8 cellular contexts compared by ENCODE assay signal in genomic region chr7:44431091-44431608, GRCh38. TPM values are rescaled to one million over a fixed set of nuclear protein-coding genes. Genes with fewer than 3 reads are reported as not detected.
DNase-seq lines count a peak whose midpoint lies in the region; ATAC-seq and TF ChIP-seq lines count a peak whose summit lies in the region.

No MANE protein-coding gene starts in this region.

- H3K4me2 ChIP-seq in H9 (ENCODE audit: insufficient read depth, insufficient read length, low read length) (no peak overlapping the region), OCI-LY1 (ENCODE audit: low read length) (peak overlapping the region; percentile 3; the same call in 1 of the 2 replicates), GM23248 (ENCODE audit: unreplicated experiment) (no peak overlapping the region)

- no peaks in the 10 kb centered on the region for H3K23me2 ChIP-seq in H9 (ENCODE audit: insufficient read length, low read depth, low read length, poor library complexity, severe bottlenecking)

- H2BK12ac ChIP-seq in H9 (ENCODE audit: insufficient read length, low read depth, low read length), result no peak overlapping the region

- no peaks in the 10 kb centered on the region for H3K9me2 ChIP-seq in OCI-LY1 (ENCODE audit: low read depth, low read length)
- no peaks in the 10 kb centered on the region for H3K9me2 ChIP-seq in GM23248 (ENCODE audit: insufficient read depth)

- H4K5ac ChIP-seq in H9 (ENCODE audit: insufficient read length, low read depth, low read length), result no peak overlapping the region

- peaks cover 2% of the 10 kb centered on the region for H3K79me1 ChIP-seq in H9 (ENCODE audit: insufficient read depth, low read depth, low read length, poor library complexity, severe bottlenecking)

- H2AK5ac ChIP-seq in H9 (ENCODE audit: insufficient read length, low read length), result no peak overlapping the region

- DNase-seq in GM13976 (ENCODE audit: low spot score) (peak; percentile 78), H9 (peak; percentile 76), erythroblast (lab: John Stamatoyannopoulos, UW) (peak; percentile 27 to 43), uterus (no peak), GM23248 (no peak)

- H3K4me3 Mint-ChIP-seq in H9, result no peak overlapping the region

- H3K27ac ChIP-seq in H9 (ENCODE audit: insufficient read length, low read depth, low read length) (no peak overlapping the region), OCI-LY1 (ENCODE audit: low read depth, low read length, poor library complexity, severe bottlenecking) (peak overlapping the region; percentile 42), temporal lobe (ENCODE audit: low read depth, low read length) (peak overlapping the region; percentile 61), uterus (no peak overlapping the region), GM23248 (no peak overlapping the region)

- no peaks in the 10 kb centered on the region for H4K20me1 ChIP-seq in H9 (ENCODE audit: control insufficient read depth, insufficient read depth, insufficient read length)
- 0 out of 2 replicates have a peak, but pooled peaks cover 3% of the 10 kb centered on the region for H4K20me1 ChIP-seq in OCI-LY1 (ENCODE audit: insufficient read depth, low read length)
- H4K20me1 ChIP-seq in GM23248 (ENCODE audit: insufficient read depth), result 0 out of 2 replicates have a peak, but pooled peaks cover 4% of the 10 kb centered on the region

- H3K4me3 ChIP-seq in OCI-LY1 (ENCODE audit: low read depth, low read length, poor library complexity, severe bottlenecking), result no peak overlapping the region
- H3K4me3 ChIP-seq in uterus, result no peak overlapping the region
- no peak overlapping the region for H3K4me3 ChIP-seq in GM23248

- H3K23ac ChIP-seq in H9 (ENCODE audit: insufficient read length, low read depth, low read length), result no peak overlapping the region

- TF ChIP-seq POLR2A in erythroblast (IDR thresholded peaks at IDR 0.05; ENCODE audit: low read length) (no peak), uterus (IDR thresholded peaks at IDR 0.05) (no peak)

- peaks cover 14 to 16% (median 14%) of the 10 kb centered on the region in 3 experiments for H3K36me3 Mint-ChIP-seq in H9 (ENCODE audit: insufficient read depth in 1 of 3, low read depth in 3 of 3)

- H2BK20ac ChIP-seq in H9 (ENCODE audit: low read depth, low read length, poor library complexity, severe bottlenecking), result no peak overlapping the region

- no peak overlapping the region for H4K91ac ChIP-seq in H9 (ENCODE audit: insufficient read length, low read depth, low read length)

- TF ChIP-seq CTCF in GM13976 (IDR thresholded peaks at IDR 0.05; ENCODE audit: borderline replicate concordance, control extremely low read depth, extremely low read depth, insufficient read depth, missing control alignments) (peak; percentile 42), H9 (conservative IDR thresholded peaks at IDR 0.05) (peak; percentile 57), OCI-LY1 (IDR thresholded peaks at IDR 0.05; ENCODE audit: low read length) (peak; percentile 60), uterus (IDR thresholded peaks at IDR 0.05) (no peak)

- in situ Hi-C loops in GM13976 (cut with MboI; ENCODE audit: low sequenced_read_pairs, unreplicated experiment), result no loop called here
- in situ Hi-C loops in GM23248 (cut with MboI), result no loop called here

- no peaks in the 10 kb centered on the region; the same call in 1 of the 2 replicates for H3K27me3 Mint-ChIP-seq in H9 (ENCODE audit: low read depth)

- peaks cover 3% of the 10 kb centered on the region; the same call in 1 of the 2 replicates for H3K79me2 ChIP-seq in H9 (ENCODE audit: insufficient read depth, low read length)
- H3K79me2 ChIP-seq in OCI-LY1 (ENCODE audit: insufficient read depth, low read length), result no peaks in the 10 kb centered on the region
- peaks cover 91% of the 10 kb centered on the region for H3K79me2 ChIP-seq in GM23248 (ENCODE audit: insufficient read depth)

- ATAC-seq in HG03025 (IDR thresholded peaks at IDR 0.05; ENCODE audit: low FRiP score, unreplicated experiment), result no peak

- no peak overlapping the region for H3K18ac ChIP-seq in H9 (ENCODE audit: insufficient read length, low read depth, low read length)

- H3K9me3 ChIP-seq in H9 (ENCODE audit: control insufficient read depth, low read depth, low read length) (no peaks in the 10 kb centered on the region), OCI-LY1 (ENCODE audit: low read length) (no peaks in the 10 kb centered on the region), uterus (no peaks in the 10 kb centered on the region), GM23248 (ENCODE audit: low read depth) (no peaks in the 10 kb centered on the region)

- intact Hi-C loops in uterus (cut with DNase I; ENCODE audit: low total_unique reads), result no loop called here

- H3K4me1 Mint-ChIP-seq in H9, result peaks cover 4 to 6% of the 10 kb centered on the region in 2 experiments; a peak in 3 of 4 replicates

- H3K4me1 ChIP-seq in H9 (ENCODE audit: insufficient read depth, low read length), result peaks cover 2% of the 10 kb centered on the region
- H3K4me1 ChIP-seq in OCI-LY1 (ENCODE audit: insufficient read depth, low read length, severe bottlenecking), result peaks cover 23% of the 10 kb centered on the region
- no peaks in the 10 kb centered on the region for H3K4me1 ChIP-seq in uterus
- no peaks in the 10 kb centered on the region for H3K4me1 ChIP-seq in GM23248 (ENCODE audit: insufficient read depth)

- H3K4ac ChIP-seq in H9 (ENCODE audit: low read depth, low read length), result no peak overlapping the region

- H3K36me3 ChIP-seq in OCI-LY1 (ENCODE audit: insufficient read depth, low read length) (peaks cover 28% of the 10 kb centered on the region), uterus (no peaks in the 10 kb centered on the region), GM23248 (ENCODE audit: low read depth) (no peaks in the 10 kb centered on the region)

- no peak overlapping the region for H2BK15ac ChIP-seq in H9 (ENCODE audit: low read depth, low read length)

- no peak overlapping the region for H2BK120ac ChIP-seq in H9 (ENCODE audit: low read depth, low read length, poor library complexity, severe bottlenecking)

- H2AFZ ChIP-seq in H9 (ENCODE audit: low read length) (no peak overlapping the region), OCI-LY1 (ENCODE audit: low read length) (no peak overlapping the region), GM23248 (no peak overlapping the region)

- H3T11ph ChIP-seq in H9 (ENCODE audit: low read length), result no peak overlapping the region

- H3K9me3 Mint-ChIP-seq in H9, result no peaks in the 10 kb centered on the region

- WGBS in H9 (ENCODE audit: extremely low coverage, insufficient read length, low lambda C conversion rate), result no CpG with 5 or more reads among the region's 2 CpGs
- 59 to 75% methylated on average over 2 of the region's 2 CpGs for WGBS in GM23248 (ENCODE audit: low coverage in 1 of 2, low lambda C conversion rate in 2 of 2, missing lambda C conversion rate in 2 of 2), 2 experiments

- H4K8ac ChIP-seq in H9 (replicated peaks; ENCODE audit: insufficient read length, low read depth, low read length), result no peak overlapping the region

- H3K27ac Mint-ChIP-seq in H9, result peak overlapping the region in 1 of 3 experiments; percentile 92; a peak in 2 of 7 replicates

- no peak overlapping the region for H3K56ac ChIP-seq in H9 (ENCODE audit: insufficient read length, low read depth, low read length)

- H3K14ac ChIP-seq in H9 (ENCODE audit: insufficient read depth, low read length), result no peak overlapping the region; the same call in 1 of the 2 replicates

- no peak overlapping the region for H2BK5ac ChIP-seq in H9 (ENCODE audit: insufficient read length, low read length)

- no peaks in the 10 kb centered on the region for H3K27me3 ChIP-seq in H9 (ENCODE audit: insufficient read depth, low read length)
- no peaks in the 10 kb centered on the region for H3K27me3 ChIP-seq in OCI-LY1 (ENCODE audit: insufficient read depth, low read length)
- H3K27me3 ChIP-seq in uterus, result no peaks in the 10 kb centered on the region
- H3K27me3 ChIP-seq in GM23248 (replicated peaks; ENCODE audit: insufficient read depth), result no peaks in the 10 kb centered on the region

- H3K9ac ChIP-seq in H9 (ENCODE audit: extremely low read depth, insufficient read length, low read length) (no peak overlapping the region), OCI-LY1 (ENCODE audit: low read length) (peak overlapping the region; percentile 3; the same call in 1 of the 2 replicates), GM23248 (no peak overlapping the region)

- H3F3A ChIP-seq in OCI-LY1 (ENCODE audit: insufficient read depth, low read length) (no peaks in the 10 kb centered on the region), GM23248 (ENCODE audit: insufficient read depth) (no peaks in the 10 kb centered on the region)

RNA-seq across cellular contexts. Expression of gene NUDCD3, which starts 59.3 kb away (rescaled TPM):
- total RNA-seq in H9 (2021) (71.9 and 85.9 TPM in 2 replicates), temporal lobe (112 TPM), uterus (100 to 1,000 TPM in 1 of 4 donors, 10 to 100 TPM in 3; 28.5 to 115 (median 52.6) TPM)
- total RNA-seq in GM23248 (2014; rRNA removed; shearing (Covaris generic)), result 49.2 and 56.7 TPM in 2 replicates
- polyA plus RNA-seq in GM23248 (2016; fragmentation: Nextera tagmentation; extraction: Ambion mirVana), result 79.1 and 82.4 TPM in 2 replicates

Comparison
In these comparisons a context has a peak if more than half of its experiments do, and no peak if none do; other contexts are left out.
1. DNase-seq: peak in GM13976 (single experiment), H9 (single experiment) and erythroblast (2 of 2); none in uterus (0 of 2) and GM23248 (single experiment).
2. CTCF ChIP-seq: peak in GM13976 (single experiment), H9 (single experiment) and OCI-LY1 (single experiment); none in uterus (0 of 4).
3. H3K27ac ChIP-seq: peak in OCI-LY1 (single experiment) and temporal lobe (single experiment); none in H9 (single experiment), uterus (0 of 2) and GM23248 (single experiment).